2 cellular contexts compared by ENCODE assay signal in the genomic region with DNA sequence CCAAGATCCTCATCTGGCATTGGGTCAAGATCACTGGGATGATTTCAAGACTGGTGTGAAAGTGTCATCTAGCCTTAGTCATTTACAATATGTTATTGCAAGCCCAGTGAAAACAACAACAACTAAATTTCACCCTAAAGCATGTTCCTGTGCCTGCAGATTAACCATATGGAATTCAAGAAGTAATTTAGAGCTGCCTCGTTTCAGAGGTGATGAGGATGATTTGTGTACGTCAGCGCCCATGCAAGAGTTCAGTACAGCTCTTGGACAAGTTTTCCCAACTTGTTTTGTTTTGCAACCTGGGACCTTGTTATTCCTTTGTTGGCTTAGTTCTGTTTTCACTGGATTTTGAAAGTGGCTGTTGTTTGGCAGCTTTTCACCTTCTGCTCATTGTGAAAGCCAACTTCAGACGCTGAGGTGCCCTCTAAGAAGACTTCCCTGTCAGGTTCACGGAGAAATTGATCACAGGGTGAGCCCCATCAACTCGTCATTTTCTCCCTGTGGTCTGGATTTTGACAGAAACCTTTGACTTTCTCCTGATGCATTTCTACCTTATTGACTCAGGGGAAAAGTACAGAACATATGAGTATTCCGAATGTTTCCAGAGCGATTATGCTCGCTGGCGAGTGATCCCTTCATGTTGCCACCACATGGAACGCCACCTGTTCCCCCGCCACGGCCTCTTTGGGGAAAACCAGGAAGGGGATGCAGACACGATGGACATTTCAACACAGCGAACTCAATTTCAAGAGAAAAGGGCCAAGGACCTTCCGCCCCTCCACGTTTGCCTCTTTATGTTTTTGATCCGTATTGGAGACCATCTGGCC.
TF ChIP-seq lines count a peak whose summit lies in the region.

No MANE protein-coding gene starts in this region.

TF ChIP-seq in IMR-90, 13 proteins besides CTCF, POLR2A, EP300 and RAD21:
- no peak for TF ChIP-seq ELK1 (IDR thresholded peaks at IDR 0.05; ENCODE audit: borderline replicate concordance, low read depth, low read length)
- no peak for TF ChIP-seq MAZ (IDR thresholded peaks at IDR 0.05; ENCODE audit: borderline replicate concordance, low read depth, low read length)
- no peak for TF ChIP-seq RCOR1 (IDR thresholded peaks at IDR 0.05; ENCODE audit: insufficient replicate concordance, low read length)
- no peak for TF ChIP-seq CHD1 (IDR thresholded peaks at IDR 0.05; ENCODE audit: low read depth, low read length)
- no peak for TF ChIP-seq RFX5 (IDR thresholded peaks at IDR 0.05; ENCODE audit: low read depth, low read length)
- TF ChIP-seq MXI1 (IDR thresholded peaks at IDR 0.05; ENCODE audit: borderline replicate concordance, low read depth, low read length) = no peak
- TF ChIP-seq NFE2L2 (IDR thresholded peaks at IDR 0.05; ENCODE audit: low read depth, low read length) = no peak
- TF ChIP-seq USF2 (IDR thresholded peaks at IDR 0.05; ENCODE audit: low read depth, low read length) = no peak
- no peak for TF ChIP-seq FOS (IDR thresholded peaks at IDR 0.05; ENCODE audit: low read depth, low read length)
- TF ChIP-seq BHLHE40 (IDR thresholded peaks at IDR 0.05; ENCODE audit: low read depth, low read length) = no peak
- TF ChIP-seq CEBPB (IDR thresholded peaks at IDR 0.05; ENCODE audit: low read depth, low read length) = no peak

TF ChIP-seq in K562, 482 proteins besides CTCF, POLR2A, EP300 and RAD21 (continued from another document):
- TF ChIP-seq, protein P1, sequence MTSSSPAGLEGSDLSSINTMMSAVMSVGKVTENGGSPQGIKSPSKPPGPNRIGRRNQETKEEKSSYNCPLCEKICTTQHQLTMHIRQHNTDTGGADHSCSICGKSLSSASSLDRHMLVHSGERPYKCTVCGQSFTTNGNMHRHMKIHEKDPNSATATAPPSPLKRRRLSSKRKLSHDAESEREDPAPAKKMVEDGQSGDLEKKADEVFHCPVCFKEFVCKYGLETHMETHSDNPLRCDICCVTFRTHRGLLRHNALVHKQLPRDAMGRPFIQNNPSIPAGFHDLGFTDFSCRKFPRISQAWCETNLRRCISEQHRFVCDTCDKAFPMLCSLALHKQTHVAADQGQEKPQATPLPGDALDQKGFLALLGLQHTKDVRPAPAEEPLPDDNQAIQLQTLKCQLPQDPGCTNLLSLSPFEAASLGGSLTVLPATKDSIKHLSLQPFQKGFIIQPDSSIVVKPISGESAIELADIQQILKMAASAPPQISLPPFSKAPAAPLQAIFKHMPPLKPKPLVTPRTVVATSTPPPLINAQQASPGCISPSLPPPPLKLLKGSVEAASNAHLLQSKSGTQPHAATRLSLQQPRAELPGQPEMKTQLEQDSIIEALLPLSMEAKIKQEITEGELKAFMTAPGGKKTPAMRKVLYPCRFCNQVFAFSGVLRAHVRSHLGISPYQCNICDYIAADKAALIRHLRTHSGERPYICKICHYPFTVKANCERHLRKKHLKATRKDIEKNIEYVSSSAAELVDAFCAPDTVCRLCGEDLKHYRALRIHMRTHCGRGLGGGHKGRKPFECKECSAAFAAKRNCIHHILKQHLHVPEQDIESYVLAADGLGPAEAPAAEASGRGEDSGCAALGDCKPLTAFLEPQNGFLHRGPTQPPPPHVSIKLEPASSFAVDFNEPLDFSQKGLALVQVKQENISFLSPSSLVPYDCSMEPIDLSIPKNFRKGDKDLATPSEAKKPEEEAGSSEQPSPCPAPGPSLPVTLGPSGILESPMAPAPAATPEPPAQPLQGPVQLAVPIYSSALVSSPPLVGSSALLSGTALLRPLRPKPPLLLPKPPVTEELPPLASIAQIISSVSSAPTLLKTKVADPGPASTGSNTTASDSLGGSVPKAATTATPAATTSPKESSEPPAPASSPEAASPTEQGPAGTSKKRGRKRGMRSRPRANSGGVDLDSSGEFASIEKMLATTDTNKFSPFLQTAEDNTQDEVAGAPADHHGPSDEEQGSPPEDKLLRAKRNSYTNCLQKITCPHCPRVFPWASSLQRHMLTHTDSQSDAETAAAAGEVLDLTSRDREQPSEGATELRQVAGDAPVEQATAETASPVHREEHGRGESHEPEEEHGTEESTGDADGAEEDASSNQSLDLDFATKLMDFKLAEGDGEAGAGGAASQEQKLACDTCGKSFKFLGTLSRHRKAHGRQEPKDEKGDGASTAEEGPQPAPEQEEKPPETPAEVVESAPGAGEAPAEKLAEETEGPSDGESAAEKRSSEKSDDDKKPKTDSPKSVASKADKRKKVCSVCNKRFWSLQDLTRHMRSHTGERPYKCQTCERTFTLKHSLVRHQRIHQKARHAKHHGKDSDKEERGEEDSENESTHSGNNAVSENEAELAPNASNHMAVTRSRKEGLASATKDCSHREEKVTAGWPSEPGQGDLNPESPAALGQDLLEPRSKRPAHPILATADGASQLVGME (CRISPR knock-in tag; IDR thresholded peaks at IDR 0.05) = no peak
- TF ChIP-seq E2F1 (CRISPR knock-in tag; IDR thresholded peaks at IDR 0.05) (no peak), HIVEP1 (CRISPR knock-in tag; IDR thresholded peaks at IDR 0.05) (no peak), SOX6 (IDR thresholded peaks at IDR 0.05) (no peak), GATAD2A (IDR thresholded peaks at IDR 0.05) (no peak), FUS (optimal IDR thresholded peaks at IDR 0.05; ENCODE audit: low read depth, low read length) (no peak), ZNF589 (CRISPR knock-in tag; IDR thresholded peaks at IDR 0.05; ENCODE audit: low read depth) (0 out of 2 replicates have a peak, but pooled peaks have one; percentile 43), CLOCK (CRISPR knock-in tag; IDR thresholded peaks at IDR 0.05; ENCODE audit: borderline replicate concordance) (no peak), MTA2 (IDR thresholded peaks at IDR 0.05; ENCODE audit: low read depth) (no peak), POLR2B (IDR thresholded peaks at IDR 0.05; ENCODE audit: low read depth, partially characterized antibody) (no peak), MLX (CRISPR knock-in tag; conservative IDR thresholded peaks at IDR 0.05) (no peak), ZSCAN32 (CRISPR knock-in tag; IDR thresholded peaks at IDR 0.05) (no peak), ZNF175 (CRISPR knock-in tag; IDR thresholded peaks at IDR 0.05; ENCODE audit: low read depth) (peak; percentile 41; the same call in 1 of the 2 replicates)
- TF ChIP-seq, protein P2, sequence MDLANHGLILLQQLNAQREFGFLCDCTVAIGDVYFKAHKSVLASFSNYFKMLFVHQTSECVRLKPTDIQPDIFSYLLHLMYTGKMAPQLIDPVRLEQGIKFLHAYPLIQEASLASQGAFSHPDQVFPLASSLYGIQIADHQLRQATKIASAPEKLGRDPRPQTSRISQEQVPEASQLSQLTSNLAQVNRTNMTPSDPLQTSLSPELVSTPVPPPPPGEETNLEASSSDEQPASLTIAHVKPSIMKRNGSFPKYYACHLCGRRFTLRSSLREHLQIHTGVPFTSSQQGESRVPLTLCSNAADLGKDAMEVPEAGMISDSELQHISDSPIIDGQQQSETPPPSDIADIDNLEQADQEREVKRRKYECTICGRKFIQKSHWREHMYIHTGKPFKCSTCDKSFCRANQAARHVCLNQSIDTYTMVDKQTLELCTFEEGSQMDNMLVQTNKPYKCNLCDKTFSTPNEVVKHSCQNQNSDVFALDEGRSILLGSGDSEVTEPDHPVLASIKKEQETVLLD (IDR thresholded peaks at IDR 0.05) = no peak
- TF ChIP-seq, protein P3, sequence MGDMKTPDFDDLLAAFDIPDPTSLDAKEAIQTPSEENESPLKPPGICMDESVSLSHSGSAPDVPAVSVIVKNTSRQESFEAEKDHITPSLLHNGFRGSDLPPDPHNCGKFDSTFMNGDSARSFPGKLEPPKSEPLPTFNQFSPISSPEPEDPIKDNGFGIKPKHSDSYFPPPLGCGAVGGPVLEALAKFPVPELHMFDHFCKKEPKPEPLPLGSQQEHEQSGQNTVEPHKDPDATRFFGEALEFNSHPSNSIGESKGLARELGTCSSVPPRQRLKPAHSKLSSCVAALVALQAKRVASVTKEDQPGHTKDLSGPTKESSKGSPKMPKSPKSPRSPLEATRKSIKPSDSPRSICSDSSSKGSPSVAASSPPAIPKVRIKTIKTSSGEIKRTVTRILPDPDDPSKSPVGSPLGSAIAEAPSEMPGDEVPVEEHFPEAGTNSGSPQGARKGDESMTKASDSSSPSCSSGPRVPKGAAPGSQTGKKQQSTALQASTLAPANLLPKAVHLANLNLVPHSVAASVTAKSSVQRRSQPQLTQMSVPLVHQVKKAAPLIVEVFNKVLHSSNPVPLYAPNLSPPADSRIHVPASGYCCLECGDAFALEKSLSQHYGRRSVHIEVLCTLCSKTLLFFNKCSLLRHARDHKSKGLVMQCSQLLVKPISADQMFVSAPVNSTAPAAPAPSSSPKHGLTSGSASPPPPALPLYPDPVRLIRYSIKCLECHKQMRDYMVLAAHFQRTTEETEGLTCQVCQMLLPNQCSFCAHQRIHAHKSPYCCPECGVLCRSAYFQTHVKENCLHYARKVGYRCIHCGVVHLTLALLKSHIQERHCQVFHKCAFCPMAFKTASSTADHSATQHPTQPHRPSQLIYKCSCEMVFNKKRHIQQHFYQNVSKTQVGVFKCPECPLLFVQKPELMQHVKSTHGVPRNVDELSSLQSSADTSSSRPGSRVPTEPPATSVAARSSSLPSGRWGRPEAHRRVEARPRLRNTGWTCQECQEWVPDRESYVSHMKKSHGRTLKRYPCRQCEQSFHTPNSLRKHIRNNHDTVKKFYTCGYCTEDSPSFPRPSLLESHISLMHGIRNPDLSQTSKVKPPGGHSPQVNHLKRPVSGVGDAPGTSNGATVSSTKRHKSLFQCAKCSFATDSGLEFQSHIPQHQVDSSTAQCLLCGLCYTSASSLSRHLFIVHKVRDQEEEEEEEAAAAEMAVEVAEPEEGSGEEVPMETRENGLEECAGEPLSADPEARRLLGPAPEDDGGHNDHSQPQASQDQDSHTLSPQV (IDR thresholded peaks at IDR 0.05) = no peak
- TF ChIP-seq, protein P4, sequence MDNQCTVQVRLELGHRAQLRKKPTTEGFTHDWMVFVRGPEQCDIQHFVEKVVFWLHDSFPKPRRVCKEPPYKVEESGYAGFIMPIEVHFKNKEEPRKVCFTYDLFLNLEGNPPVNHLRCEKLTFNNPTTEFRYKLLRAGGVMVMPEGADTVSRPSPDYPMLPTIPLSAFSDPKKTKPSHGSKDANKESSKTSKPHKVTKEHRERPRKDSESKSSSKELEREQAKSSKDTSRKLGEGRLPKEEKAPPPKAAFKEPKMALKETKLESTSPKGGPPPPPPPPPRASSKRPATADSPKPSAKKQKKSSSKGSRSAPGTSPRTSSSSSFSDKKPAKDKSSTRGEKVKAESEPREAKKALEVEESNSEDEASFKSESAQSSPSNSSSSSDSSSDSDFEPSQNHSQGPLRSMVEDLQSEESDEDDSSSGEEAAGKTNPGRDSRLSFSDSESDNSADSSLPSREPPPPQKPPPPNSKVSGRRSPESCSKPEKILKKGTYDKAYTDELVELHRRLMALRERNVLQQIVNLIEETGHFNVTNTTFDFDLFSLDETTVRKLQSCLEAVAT (IDR thresholded peaks at IDR 0.05) = no peak
